Comparison of ENCODE assay signal across 1 cellular context in the genomic region with DNA sequence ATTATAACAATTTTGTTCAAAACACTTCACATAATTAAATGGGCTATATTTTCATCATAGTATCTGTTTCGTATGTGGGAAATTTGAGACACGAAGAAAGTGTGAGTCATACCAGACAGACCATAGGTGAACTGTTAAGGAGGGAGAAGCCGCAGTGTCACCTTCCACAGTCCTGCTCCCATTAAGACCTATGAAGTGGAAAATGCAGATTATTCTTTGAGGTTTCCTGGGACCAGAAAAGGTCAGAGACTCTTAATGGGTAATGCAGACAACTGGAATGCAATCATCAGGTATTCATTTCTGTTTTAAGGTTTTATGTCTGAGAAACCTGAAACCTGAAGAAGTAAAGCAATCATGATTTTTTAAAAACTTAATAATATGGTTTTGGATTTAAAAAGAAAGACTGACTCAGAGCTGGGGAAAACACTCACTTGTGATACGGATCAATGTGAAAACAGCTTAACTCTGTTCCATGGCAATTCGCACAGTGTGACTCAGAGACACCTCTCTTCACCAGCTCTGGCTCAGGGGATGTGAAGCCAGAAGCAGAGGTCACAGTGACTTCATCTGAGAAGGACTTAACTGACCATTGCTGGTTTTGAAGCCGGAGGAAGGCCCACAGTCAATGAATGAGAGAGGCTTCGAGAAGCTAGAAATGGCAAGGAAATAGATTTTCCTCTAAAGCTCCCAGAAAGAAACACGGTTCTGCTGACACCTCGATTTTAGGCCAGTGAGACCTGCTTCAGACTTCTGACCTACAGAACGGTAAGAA.
A peak's percentile ranks its signal among the peaks of the same experiment; 100 is the strongest.
TF ChIP-seq lines count a peak whose summit lies in the region.

No MANE protein-coding gene starts in this region.

TF ChIP-seq in GM12878, 131 proteins besides CTCF, POLR2A, EP300 and RAD21 (continued from another document):
- TF ChIP-seq, protein P1, sequence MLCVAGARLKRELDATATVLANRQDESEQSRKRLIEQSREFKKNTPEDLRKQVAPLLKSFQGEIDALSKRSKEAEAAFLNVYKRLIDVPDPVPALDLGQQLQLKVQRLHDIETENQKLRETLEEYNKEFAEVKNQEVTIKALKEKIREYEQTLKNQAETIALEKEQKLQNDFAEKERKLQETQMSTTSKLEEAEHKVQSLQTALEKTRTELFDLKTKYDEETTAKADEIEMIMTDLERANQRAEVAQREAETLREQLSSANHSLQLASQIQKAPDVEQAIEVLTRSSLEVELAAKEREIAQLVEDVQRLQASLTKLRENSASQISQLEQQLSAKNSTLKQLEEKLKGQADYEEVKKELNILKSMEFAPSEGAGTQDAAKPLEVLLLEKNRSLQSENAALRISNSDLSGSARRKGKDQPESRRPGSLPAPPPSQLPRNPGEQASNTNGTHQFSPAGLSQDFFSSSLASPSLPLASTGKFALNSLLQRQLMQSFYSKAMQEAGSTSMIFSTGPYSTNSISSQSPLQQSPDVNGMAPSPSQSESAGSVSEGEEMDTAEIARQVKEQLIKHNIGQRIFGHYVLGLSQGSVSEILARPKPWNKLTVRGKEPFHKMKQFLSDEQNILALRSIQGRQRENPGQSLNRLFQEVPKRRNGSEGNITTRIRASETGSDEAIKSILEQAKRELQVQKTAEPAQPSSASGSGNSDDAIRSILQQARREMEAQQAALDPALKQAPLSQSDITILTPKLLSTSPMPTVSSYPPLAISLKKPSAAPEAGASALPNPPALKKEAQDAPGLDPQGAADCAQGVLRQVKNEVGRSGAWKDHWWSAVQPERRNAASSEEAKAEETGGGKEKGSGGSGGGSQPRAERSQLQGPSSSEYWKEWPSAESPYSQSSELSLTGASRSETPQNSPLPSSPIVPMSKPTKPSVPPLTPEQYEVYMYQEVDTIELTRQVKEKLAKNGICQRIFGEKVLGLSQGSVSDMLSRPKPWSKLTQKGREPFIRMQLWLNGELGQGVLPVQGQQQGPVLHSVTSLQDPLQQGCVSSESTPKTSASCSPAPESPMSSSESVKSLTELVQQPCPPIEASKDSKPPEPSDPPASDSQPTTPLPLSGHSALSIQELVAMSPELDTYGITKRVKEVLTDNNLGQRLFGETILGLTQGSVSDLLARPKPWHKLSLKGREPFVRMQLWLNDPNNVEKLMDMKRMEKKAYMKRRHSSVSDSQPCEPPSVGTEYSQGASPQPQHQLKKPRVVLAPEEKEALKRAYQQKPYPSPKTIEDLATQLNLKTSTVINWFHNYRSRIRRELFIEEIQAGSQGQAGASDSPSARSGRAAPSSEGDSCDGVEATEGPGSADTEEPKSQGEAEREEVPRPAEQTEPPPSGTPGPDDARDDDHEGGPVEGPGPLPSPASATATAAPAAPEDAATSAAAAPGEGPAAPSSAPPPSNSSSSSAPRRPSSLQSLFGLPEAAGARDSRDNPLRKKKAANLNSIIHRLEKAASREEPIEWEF (IDR thresholded peaks at IDR 0.05; ENCODE audit: insufficient replicate concordance, low read depth, low read length): no peak
- no peak for TF ChIP-seq ZZZ3 (IDR thresholded peaks at IDR 0.05; ENCODE audit: control insufficient read depth, insufficient read length, low read depth)
- no peak for TF ChIP-seq RBBP5 (conservative IDR thresholded peaks at IDR 0.05)
- TF ChIP-seq, protein P2, sequence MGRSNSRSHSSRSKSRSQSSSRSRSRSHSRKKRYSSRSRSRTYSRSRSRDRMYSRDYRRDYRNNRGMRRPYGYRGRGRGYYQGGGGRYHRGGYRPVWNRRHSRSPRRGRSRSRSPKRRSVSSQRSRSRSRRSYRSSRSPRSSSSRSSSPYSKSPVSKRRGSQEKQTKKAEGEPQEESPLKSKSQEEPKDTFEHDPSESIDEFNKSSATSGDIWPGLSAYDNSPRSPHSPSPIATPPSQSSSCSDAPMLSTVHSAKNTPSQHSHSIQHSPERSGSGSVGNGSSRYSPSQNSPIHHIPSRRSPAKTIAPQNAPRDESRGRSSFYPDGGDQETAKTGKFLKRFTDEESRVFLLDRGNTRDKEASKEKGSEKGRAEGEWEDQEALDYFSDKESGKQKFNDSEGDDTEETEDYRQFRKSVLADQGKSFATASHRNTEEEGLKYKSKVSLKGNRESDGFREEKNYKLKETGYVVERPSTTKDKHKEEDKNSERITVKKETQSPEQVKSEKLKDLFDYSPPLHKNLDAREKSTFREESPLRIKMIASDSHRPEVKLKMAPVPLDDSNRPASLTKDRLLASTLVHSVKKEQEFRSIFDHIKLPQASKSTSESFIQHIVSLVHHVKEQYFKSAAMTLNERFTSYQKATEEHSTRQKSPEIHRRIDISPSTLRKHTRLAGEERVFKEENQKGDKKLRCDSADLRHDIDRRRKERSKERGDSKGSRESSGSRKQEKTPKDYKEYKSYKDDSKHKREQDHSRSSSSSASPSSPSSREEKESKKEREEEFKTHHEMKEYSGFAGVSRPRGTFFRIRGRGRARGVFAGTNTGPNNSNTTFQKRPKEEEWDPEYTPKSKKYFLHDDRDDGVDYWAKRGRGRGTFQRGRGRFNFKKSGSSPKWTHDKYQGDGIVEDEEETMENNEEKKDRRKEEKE (IDR thresholded peaks at IDR 0.05): no peak
- peak; percentile 60; the same call in 1 of the 2 replicates for TF ChIP-seq GATAD2B (conservative IDR thresholded peaks at IDR 0.05; ENCODE audit: low read depth)
- TF ChIP-seq ZBED1 (IDR thresholded peaks at IDR 0.05; ENCODE audit: borderline replicate concordance): 0 out of 2 replicates have a peak, but pooled peaks have one; percentile 47
- no peak for TF ChIP-seq POLR2AphosphoS5 (IDR thresholded peaks at IDR 0.05; ENCODE audit: low read length)
- peak; percentile 76 for TF ChIP-seq PAX5 (IDR thresholded peaks at IDR 0.05; ENCODE audit: borderline replicate concordance, low read depth, low read length)
- peak; percentile 96 for TF ChIP-seq IKZF1 (conservative IDR thresholded peaks at IDR 0.05)
- TF ChIP-seq SIX5 (IDR thresholded peaks at IDR 0.05; ENCODE audit: low read depth, low read length, severe bottlenecking): no peak
- TF ChIP-seq, protein P3, sequence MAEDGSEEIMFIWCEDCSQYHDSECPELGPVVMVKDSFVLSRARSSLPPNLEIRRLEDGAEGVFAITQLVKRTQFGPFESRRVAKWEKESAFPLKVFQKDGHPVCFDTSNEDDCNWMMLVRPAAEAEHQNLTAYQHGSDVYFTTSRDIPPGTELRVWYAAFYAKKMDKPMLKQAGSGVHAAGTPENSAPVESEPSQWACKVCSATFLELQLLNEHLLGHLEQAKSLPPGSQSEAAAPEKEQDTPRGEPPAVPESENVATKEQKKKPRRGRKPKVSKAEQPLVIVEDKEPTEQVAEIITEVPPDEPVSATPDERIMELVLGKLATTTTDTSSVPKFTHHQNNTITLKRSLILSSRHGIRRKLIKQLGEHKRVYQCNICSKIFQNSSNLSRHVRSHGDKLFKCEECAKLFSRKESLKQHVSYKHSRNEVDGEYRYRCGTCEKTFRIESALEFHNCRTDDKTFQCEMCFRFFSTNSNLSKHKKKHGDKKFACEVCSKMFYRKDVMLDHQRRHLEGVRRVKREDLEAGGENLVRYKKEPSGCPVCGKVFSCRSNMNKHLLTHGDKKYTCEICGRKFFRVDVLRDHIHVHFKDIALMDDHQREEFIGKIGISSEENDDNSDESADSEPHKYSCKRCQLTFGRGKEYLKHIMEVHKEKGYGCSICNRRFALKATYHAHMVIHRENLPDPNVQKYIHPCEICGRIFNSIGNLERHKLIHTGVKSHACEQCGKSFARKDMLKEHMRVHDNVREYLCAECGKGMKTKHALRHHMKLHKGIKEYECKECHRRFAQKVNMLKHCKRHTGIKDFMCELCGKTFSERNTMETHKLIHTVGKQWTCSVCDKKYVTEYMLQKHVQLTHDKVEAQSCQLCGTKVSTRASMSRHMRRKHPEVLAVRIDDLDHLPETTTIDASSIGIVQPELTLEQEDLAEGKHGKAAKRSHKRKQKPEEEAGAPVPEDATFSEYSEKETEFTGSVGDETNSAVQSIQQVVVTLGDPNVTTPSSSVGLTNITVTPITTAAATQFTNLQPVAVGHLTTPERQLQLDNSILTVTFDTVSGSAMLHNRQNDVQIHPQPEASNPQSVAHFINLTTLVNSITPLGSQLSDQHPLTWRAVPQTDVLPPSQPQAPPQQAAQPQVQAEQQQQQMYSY (CRISPR knock-in tag; IDR thresholded peaks at IDR 0.05): no peak
- no peak for TF ChIP-seq PAX8 (IDR thresholded peaks at IDR 0.05)
- TF ChIP-seq RFX5 (IDR thresholded peaks at IDR 0.05; ENCODE audit: low read depth, low read length): no peak
- TF ChIP-seq ZSCAN29 (IDR thresholded peaks at IDR 0.05): no peak
- TF ChIP-seq KAT2A (conservative IDR thresholded peaks at IDR 0.05; ENCODE audit: control insufficient read depth, low read depth, low read length): no peak
- TF ChIP-seq ESRRA (IDR thresholded peaks at IDR 0.05; ENCODE audit: low read length): no peak
- 0 out of 2 replicates have a peak, but pooled peaks have one; percentile 13 for TF ChIP-seq ZNF24 (IDR thresholded peaks at IDR 0.05)
- no peak for TF ChIP-seq SMC3 (IDR thresholded peaks at IDR 0.05; ENCODE audit: borderline replicate concordance, low read length)
- peak; percentile 78 to 79 for TF ChIP-seq BHLHE40 (IDR thresholded peaks at IDR 0.05; ENCODE audit: borderline replicate concordance in 1 of 2, low read depth in 2 of 2, low read length in 1 of 2)
- TF ChIP-seq FOXM1 (IDR thresholded peaks at IDR 0.05; ENCODE audit: low read depth, low read length): peak; percentile 82; the same call in 1 of the 2 replicates
- TF ChIP-seq SMAD1 (IDR thresholded peaks at IDR 0.05; ENCODE audit: low read depth, partially characterized antibody): no peak
- no peak for TF ChIP-seq EGR1 (IDR thresholded peaks at IDR 0.05; ENCODE audit: borderline replicate concordance in 1 of 2, low read depth in 2 of 2, low read length in 2 of 2)
- no peak for TF ChIP-seq SIN3A (IDR thresholded peaks at IDR 0.05; ENCODE audit: low read depth, low read length)
